In genomic region chr6:53066059-53066406, GRCh38 we compare ENCODE assay signal across 7 cellular contexts. TPM values are rescaled to one million over a fixed set of nuclear protein-coding genes. Genes with fewer than 3 reads are reported as not detected.
DNase-seq lines count a peak whose midpoint lies in the region; ATAC-seq and TF ChIP-seq lines count a peak whose summit lies in the region.

No MANE protein-coding gene starts in this region.

- peaks cover 18% of the 10 kb centered on the region for H3K4me1 Mint-ChIP-seq in activated T-helper 17 cell treated with anti-CD3 and anti-CD28 coated beads, Interleukin-2, amount 50 U/mL, for 72 hours

- DNase-seq in GM12865 (ENCODE audit: low read depth) (no peak), NCI-H2171 (lab: John Stamatoyannopoulos, UW) (peak; percentile 10), fibroblast of gingiva (ENCODE audit: low read depth) (peak; percentile 30), myocyte (ENCODE audit: low read depth) (peak; percentile 42), substantia nigra (lab: John Stamatoyannopoulos, UW) (peak in 31 of 49 donors; percentile 22 to 77 (median 48))

- peak overlapping the region; percentile 84 for H3K4me3 Mint-ChIP-seq in activated T-helper 17 cell treated with anti-CD3 and anti-CD28 coated beads, Interleukin-2, amount 50 U/mL, for 72 hours

- no peaks in the 10 kb centered on the region for H3K9me3 Mint-ChIP-seq in activated T-helper 17 cell treated with anti-CD3 and anti-CD28 coated beads, Interleukin-2, amount 50 U/mL, for 72 hours

- no peak for ATAC-seq in activated T-helper 17 cell treated with anti-CD3 and anti-CD28 coated beads, Interleukin-2, amount 50 U/mL, for 72 hours (replicated peaks)
- no peak for ATAC-seq in HG03196 (IDR thresholded peaks at IDR 0.05; ENCODE audit: unreplicated experiment)

- H3K27me3 Mint-ChIP-seq in activated T-helper 17 cell treated with anti-CD3 and anti-CD28 coated beads, Interleukin-2, amount 50 U/mL, for 72 hours = no peaks in the 10 kb centered on the region

- no peak for TF ChIP-seq CTCF in GM12865 (IDR thresholded peaks at IDR 0.05; ENCODE audit: insufficient read depth, low read depth, low read length, missing control alignments)

- H3K36me3 Mint-ChIP-seq in activated T-helper 17 cell treated with anti-CD3 and anti-CD28 coated beads, Interleukin-2, amount 50 U/mL, for 72 hours (ENCODE audit: low read depth) = peaks cover 14% of the 10 kb centered on the region

- H3K4me3 ChIP-seq in GM12865 (ENCODE audit: low read depth, low read length) = peak overlapping the region; percentile 99

- peak overlapping the region; percentile 58 for H3K27ac Mint-ChIP-seq in activated T-helper 17 cell treated with anti-CD3 and anti-CD28 coated beads, Interleukin-2, amount 50 U/mL, for 72 hours

- H3K27ac ChIP-seq in substantia nigra (ENCODE audit: low read depth, low read length, poor library complexity, severe bottlenecking) = peak overlapping the region; percentile 91

RNA-seq across cellular contexts. Expression of gene FBXO9, which starts 0.8 kb away (rescaled TPM):
- 10 to 100 TPM; 53.2 to 58.2 TPM for total RNA-seq in activated T-helper 17 cell treated with anti-CD3 and anti-CD28 coated beads, Interleukin-2, amount 50 U/mL, for 72 hours
- total RNA-seq in myocyte = 39.8 and 46.2 TPM in 2 replicates
- polyA plus RNA-seq in myocyte (2012) = 64.6 TPM

RNA-seq across cellular contexts. Expression of gene CILK1, which starts 4.4 kb away (rescaled TPM):
- total RNA-seq in activated T-helper 17 cell treated with anti-CD3 and anti-CD28 coated beads, Interleukin-2, amount 50 U/mL, for 72 hours = 1 to 10 TPM; 3.8 to 6.2 TPM
- total RNA-seq in myocyte = 7.2 and 8.2 TPM in 2 replicates
- 5.5 TPM for polyA plus RNA-seq in myocyte (2012)
